ENCODE assay signal across 1 cellular context in genomic region chr18:61570070-61570469, GRCh38.
TF ChIP-seq lines count a peak whose summit lies in the region.

No MANE protein-coding gene starts in this region.

TF ChIP-seq in SK-N-SH treated with all-trans-retinoic acid at 6 μM for 48 hours, 23 proteins besides CTCF, POLR2A, EP300 and RAD21 (continued from another document):
- TF ChIP-seq POU6F1 (CRISPR knock-in tag; IDR thresholded peaks at IDR 0.05; ENCODE audit: borderline replicate concordance, low read depth), result no peak
